ENCODE assay signal across 20 cellular contexts in the genomic region with DNA sequence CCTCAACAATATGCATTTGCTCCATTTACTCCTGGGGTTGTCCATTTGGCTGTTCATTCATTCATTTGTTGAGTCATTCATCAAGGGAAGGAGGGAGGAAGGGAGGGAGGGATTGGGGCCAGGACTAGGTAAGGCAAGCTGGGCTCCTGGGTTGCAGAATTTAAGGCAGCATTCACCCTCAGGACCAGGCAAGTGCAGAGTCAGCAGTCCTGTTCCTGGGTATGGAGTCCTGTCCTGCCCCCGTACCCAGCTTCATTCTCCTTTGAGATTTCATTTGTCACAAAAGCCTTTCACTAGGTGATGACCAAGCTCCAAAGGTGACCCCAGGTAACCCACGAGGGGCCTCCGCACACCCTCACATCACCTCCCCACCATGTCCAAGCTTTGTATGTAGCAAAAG.
DNase-seq lines count a peak whose midpoint lies in the region; ATAC-seq, FAIRE-seq and TF ChIP-seq lines count a peak whose summit lies in the region.
"Had no signal": no experiment of that assay in that cellular context is flagged by ENCODE, and none has a peak within 500 bp of the region (broad histone marks: within the 10 kb centered on the region; RNA-seq: fewer than 3 reads in every experiment).

No MANE protein-coding gene starts in this region.

- TF ChIP-seq EP300 in HepG2 (IDR thresholded peaks at IDR 0.05; ENCODE audit: low read depth in 2 of 2, low read length in 2 of 2), result no peak
- no peak for TF ChIP-seq EP300 in HepG2 (CRISPR knock-in tag; IDR thresholded peaks at IDR 0.05; ENCODE audit: borderline replicate concordance)

- ATAC-seq in HepG2 (no peak), right lobe of liver (no peak), RWPE2 (ENCODE audit: low read depth) (no peak), body of pancreas (no peak)
- no peak for ATAC-seq in stimulated activated naive B cell treated with anti-CD40 and anti-IgM and Interleukin-4, amounts not matched to agents 10 μg/mL and 1 μg/mL and 100 μg/mL, for 72 hours (replicated peaks)

- H3K27me3 ChIP-seq in HepG2 (ENCODE audit: control insufficient read depth in 1 of 2, insufficient read depth in 2 of 2, low read length in 2 of 2) (peaks cover 0 to 33% of the 10 kb centered on the region in 2 experiments; a peak in 2 of 5 replicates), right lobe of liver (no peaks in the 10 kb centered on the region), RWPE2 (ENCODE audit: insufficient read depth, poor library complexity, severe bottlenecking) (no peaks in the 10 kb centered on the region), body of pancreas (no peaks in the 10 kb centered on the region)

- no peak for TF ChIP-seq POLR2A in HepG2 (IDR thresholded peaks at IDR 0.05; ENCODE audit: insufficient read depth in 1 of 2, low read depth in 2 of 2, low read length in 2 of 2)
- TF ChIP-seq POLR2A in right lobe of liver (IDR thresholded peaks at IDR 0.05), result no peak
- TF ChIP-seq POLR2A in body of pancreas (IDR thresholded peaks at IDR 0.05), result no peak

- H3K36me3 ChIP-seq in HepG2 (replicated peaks in 1 of 2; ENCODE audit: control insufficient read depth in 1 of 2, insufficient read depth in 2 of 2, low read length in 2 of 2), result no peaks in the 10 kb centered on the region
- H3K36me3 ChIP-seq in right lobe of liver, result no peaks in the 10 kb centered on the region
- no peaks in the 10 kb centered on the region for H3K36me3 ChIP-seq in RWPE2 (ENCODE audit: low read depth)
- H3K36me3 ChIP-seq in body of pancreas (replicated peaks in 1 of 2; ENCODE audit: insufficient read depth in 1 of 2, low read depth in 2 of 2), result no peaks in the 10 kb centered on the region
- H3K36me3 ChIP-seq: HAP-1 had no signal

- WGBS in HepG2 (ENCODE audit: low lambda C conversion rate), result 37% methylated on average over 3 of the region's 3 CpGs
- WGBS in right lobe of liver (ENCODE audit: insufficient coverage, low coverage, low lambda C conversion rate, missing lambda C conversion rate), result 70% methylated on average over 3 of the region's 3 CpGs
- 83 to 94% methylated on average over 3 of the region's 3 CpGs for WGBS in body of pancreas, 2 donors

- no peaks in the 10 kb centered on the region for H3K79me2 ChIP-seq in HepG2 (ENCODE audit: insufficient read depth, low read length)

- TF ChIP-seq RAD21 in HepG2 (CRISPR knock-in tag; IDR thresholded peaks at IDR 0.05), result no peak

- H3K4me3 Mint-ChIP-seq in stimulated activated naive B cell treated with anti-CD40 and anti-IgM and Interleukin-4, amounts not matched to agents 10 μg/mL and 1 μg/mL and 100 μg/mL, for 72 hours, result no peak overlapping the region
- H3K4me3 Mint-ChIP-seq: B cell; CD4-positive, alpha-beta memory T cell; HFFc6 had no signal

- peaks cover 8 to 10% of the 10 kb centered on the region in 2 donors for H3K9me3 Mint-ChIP-seq in stimulated activated naive B cell treated with anti-CD40 and anti-IgM and Interleukin-4, amounts not matched to agents 10 μg/mL and 1 μg/mL and 100 μg/mL, for 72 hours
- H3K9me3 Mint-ChIP-seq: HFFc6 had no signal

- H2AFZ ChIP-seq in HepG2 (ENCODE audit: low read length), result no peak overlapping the region
- H2AFZ ChIP-seq: GM23248 had no signal

- H3K9me3 ChIP-seq in HepG2 (ENCODE audit: low read length), result no peaks in the 10 kb centered on the region
- H3K9me3 ChIP-seq in right lobe of liver, result no peaks in the 10 kb centered on the region
- no peaks in the 10 kb centered on the region for H3K9me3 ChIP-seq in RWPE2 (ENCODE audit: severe bottlenecking)
- H3K9me3 ChIP-seq in body of pancreas, result no peaks in the 10 kb centered on the region
- H3K9me3 ChIP-seq: HAP-1 had no signal

- H3K27ac ChIP-seq in HepG2 (ENCODE audit: extremely low read length, insufficient read depth, low read length) (no peak overlapping the region), right lobe of liver (no peak overlapping the region), RWPE2 (ENCODE audit: poor library complexity, severe bottlenecking) (no peak overlapping the region), body of pancreas (no peak overlapping the region)
- H3K27ac ChIP-seq: GM23248, KMS-11 had no signal

- no peak overlapping the region for H3K4me3 ChIP-seq in HepG2 (replicated peaks in 1 of 3; ENCODE audit: insufficient read depth in 1 of 3, low read depth in 2 of 3, low read length in 3 of 3)
- no peak overlapping the region for H3K4me3 ChIP-seq in right lobe of liver
- H3K4me3 ChIP-seq in RWPE2 (ENCODE audit: severe bottlenecking), result no peak overlapping the region
- H3K4me3 ChIP-seq in body of pancreas, result no peak overlapping the region
- H3K4me3 ChIP-seq: GM23248, HAP-1 had no signal

- no peak for FAIRE-seq in HepG2 (lab: Jason Lieb, UNC)
- FAIRE-seq: HTR-8/SVneo had no signal

- H3K9ac ChIP-seq in HepG2 (ENCODE audit: insufficient read depth, low read depth, low read length), result no peak overlapping the region
- H3K9ac ChIP-seq: GM23248, KMS-11 had no signal

- peaks cover 46 to 71% of the 10 kb centered on the region in 2 donors for H3K36me3 Mint-ChIP-seq in stimulated activated naive B cell treated with anti-CD40 and anti-IgM and Interleukin-4, amounts not matched to agents 10 μg/mL and 1 μg/mL and 100 μg/mL, for 72 hours

- no peak for DNase-seq in HepG2 (ENCODE audit: low spot score)
- no peak for DNase-seq in right lobe of liver
- DNase-seq in RWPE2 (ENCODE audit: low spot score), result peak; percentile 4
- peak; percentile 8 for DNase-seq in kidney tubule cell (ENCODE audit: low spot score)
- DNase-seq in stimulated activated naive B cell treated with anti-CD40 and anti-IgM and Interleukin-4, amounts not matched to agents 10 μg/mL and 1 μg/mL and 100 μg/mL, for 72 hours, result no peak
- DNase-seq in NCI-H2227 (lab: John Stamatoyannopoulos, UW; ENCODE audit: unreplicated experiment), result no peak
- DNase-seq in amygdala (lab: John Stamatoyannopoulos, UW), result no peak
- no peak for DNase-seq in body of pancreas
- DNase-seq: 8988T; C1 segment of cervical spinal cord; CD4-positive, alpha-beta memory T cell; DMS153; DMS79 treated with DMSO at 0.1 percent for 48 hours; GF-D8; GM23248; HFFc6 had no signal

- no peaks in the 10 kb centered on the region for H3K27me3 Mint-ChIP-seq in stimulated activated naive B cell treated with anti-CD40 and anti-IgM and Interleukin-4, amounts not matched to agents 10 μg/mL and 1 μg/mL and 100 μg/mL, for 72 hours
- H3K27me3 Mint-ChIP-seq: B cell; CD4-positive, alpha-beta memory T cell had no signal

- H3K4me1 Mint-ChIP-seq in stimulated activated naive B cell treated with anti-CD40 and anti-IgM and Interleukin-4, amounts not matched to agents 10 μg/mL and 1 μg/mL and 100 μg/mL, for 72 hours, result peaks cover 54 to 81% of the 10 kb centered on the region in 2 donors

- H3K4me2 ChIP-seq in HepG2 (ENCODE audit: low read depth, low read length), result no peak overlapping the region
- H3K4me2 ChIP-seq: KMS-11 had no signal

- intact Hi-C loops in HepG2 (cut with micrococcal nuclease; ENCODE audit: unreplicated experiment) (no loop called here), right lobe of liver (cut with DNase I) (no loop called here), body of pancreas (cut with DNase I) (no loop called here)

- TF ChIP-seq CTCF in HepG2 (CRISPR knock-in tag; IDR thresholded peaks at IDR 0.05), result no peak
- no peak for TF ChIP-seq CTCF in right lobe of liver (IDR thresholded peaks at IDR 0.05)
- no peak for TF ChIP-seq CTCF in RWPE2 (IDR thresholded peaks at IDR 0.05; ENCODE audit: poor library complexity, severe bottlenecking)
- TF ChIP-seq CTCF in body of pancreas (IDR thresholded peaks at IDR 0.05), result no peak

- BruUV-seq in HepG2 (replicated peaks; lab: Mats Ljungman, UMichigan), result no TSS peak

- H4K20me1 ChIP-seq in HepG2 (ENCODE audit: insufficient read depth, low read length), result no peaks in the 10 kb centered on the region

- CTCF ChIA-PET in HepG2 (lab: Yijun Ruan, JAX; ENCODE audit: low intra/inter-chr PET ratio, low total read pairs), result no interaction called here

- in situ Hi-C loops in HepG2 (cut with HindIII; ENCODE audit: extremely low pct_ligation_motif_present, low pct_unique_long_range_greater_than_20kb), result no loop called here

- peak overlapping the region; percentile 77 for H3K27ac Mint-ChIP-seq in stimulated activated naive B cell treated with anti-CD40 and anti-IgM and Interleukin-4, amounts not matched to agents 10 μg/mL and 1 μg/mL and 100 μg/mL, for 72 hours
- H3K27ac Mint-ChIP-seq: HFFc6 had no signal

- POLR2A ChIA-PET in HepG2 (lab: Yijun Ruan, JAX), result no interaction called here

- H3K4me1 ChIP-seq in HepG2 (ENCODE audit: insufficient read depth, low read length) (no peaks in the 10 kb centered on the region), right lobe of liver (no peaks in the 10 kb centered on the region), RWPE2 (ENCODE audit: insufficient read depth, poor library complexity, severe bottlenecking) (no peaks in the 10 kb centered on the region), body of pancreas (no peaks in the 10 kb centered on the region)
- H3K4me1 ChIP-seq: HAP-1 had no signal

TF ChIP-seq in HepG2, 621 proteins besides CTCF, POLR2A, EP300 and RAD21:
- TF ChIP-seq MIER3 (CRISPR knock-in tag; IDR thresholded peaks at IDR 0.05; ENCODE audit: borderline replicate concordance) (no peak), ZNF607 (CRISPR knock-in tag; IDR thresholded peaks at IDR 0.05; ENCODE audit: borderline replicate concordance) (no peak), MAFK (conservative IDR thresholded peaks at IDR 0.05 in 1 of 2, IDR thresholded peaks at IDR 0.05 in 1 of 2; ENCODE audit: low read length in 2 of 2) (peak; percentile 22 to 60; a peak in 2 of 4 replicates), MAFF (IDR thresholded peaks at IDR 0.05; ENCODE audit: low read depth, low read length) (0 out of 2 replicates have a peak, but pooled peaks have one; percentile 33)

Comparison
In these comparisons a context has a peak if more than half of its experiments do, and no peak if none do; other contexts are left out.
1. DNase-seq: peak in RWPE2 (single experiment) and kidney tubule cell (single experiment); none in HepG2 (single experiment), right lobe of liver (0 of 3), stimulated activated naive B cell treated with anti-CD40 and anti-IgM and Interleukin-4, amounts not matched to agents 10 μg/mL and 1 μg/mL and 100 μg/mL, for 72 hours (single experiment), NCI-H2227 (single experiment), amygdala (0 of 56) and body of pancreas (0 of 4).